In the genomic region with DNA sequence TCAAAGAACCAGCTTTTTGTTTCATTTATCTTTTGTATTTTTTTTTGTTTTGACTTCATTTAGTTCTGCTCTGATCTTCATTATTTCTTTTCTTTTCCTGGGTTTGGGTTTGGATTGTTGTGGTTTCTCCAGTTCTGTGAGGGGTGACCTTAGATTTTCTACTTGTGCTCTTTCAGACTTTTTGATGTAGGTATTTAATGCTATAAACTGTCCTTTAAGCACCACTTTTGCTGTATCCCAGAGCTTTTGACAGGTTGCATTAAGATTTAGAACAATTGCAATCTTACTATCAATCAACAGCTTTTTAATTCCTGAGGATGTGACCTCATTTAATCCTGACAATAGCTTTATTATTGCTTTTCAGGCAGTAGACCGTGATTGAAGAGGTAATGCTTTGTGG, we compare ENCODE assay signal across 9 cellular contexts.
"Had no signal": no experiment of that assay in that cellular context is flagged by ENCODE, and none has a peak within 500 bp of the region (broad histone marks: within the 10 kb centered on the region; RNA-seq: fewer than 3 reads in every experiment).

No MANE protein-coding gene starts in this region.

- DNase-seq: GM23248, GOT3, H7, H9, HFFc6 had no signal

- ATAC-seq: HCT116 had no signal

- H3K4me3 ChIP-seq: GM23248, HAP-1 had no signal

- FAIRE-seq: H1, H54 had no signal

- H3K27ac ChIP-seq: GM23248 had no signal

- H3K27ac Mint-ChIP-seq: H9, HFFc6 had no signal

- H3K36me3 ChIP-seq: HAP-1 had no signal

- H3K9ac ChIP-seq: GM23248 had no signal

- H3K9me3 Mint-ChIP-seq: HFFc6 had no signal

- H3K4me3 Mint-ChIP-seq: H9, HFFc6 had no signal

- H2AFZ ChIP-seq: GM23248 had no signal

- H3K9me3 ChIP-seq: HAP-1 had no signal

- H3K4me1 Mint-ChIP-seq: H9 had no signal

- H3K4me1 ChIP-seq: HAP-1 had no signal
